ENCODE assay signal across 1 cellular context in the genomic region with DNA sequence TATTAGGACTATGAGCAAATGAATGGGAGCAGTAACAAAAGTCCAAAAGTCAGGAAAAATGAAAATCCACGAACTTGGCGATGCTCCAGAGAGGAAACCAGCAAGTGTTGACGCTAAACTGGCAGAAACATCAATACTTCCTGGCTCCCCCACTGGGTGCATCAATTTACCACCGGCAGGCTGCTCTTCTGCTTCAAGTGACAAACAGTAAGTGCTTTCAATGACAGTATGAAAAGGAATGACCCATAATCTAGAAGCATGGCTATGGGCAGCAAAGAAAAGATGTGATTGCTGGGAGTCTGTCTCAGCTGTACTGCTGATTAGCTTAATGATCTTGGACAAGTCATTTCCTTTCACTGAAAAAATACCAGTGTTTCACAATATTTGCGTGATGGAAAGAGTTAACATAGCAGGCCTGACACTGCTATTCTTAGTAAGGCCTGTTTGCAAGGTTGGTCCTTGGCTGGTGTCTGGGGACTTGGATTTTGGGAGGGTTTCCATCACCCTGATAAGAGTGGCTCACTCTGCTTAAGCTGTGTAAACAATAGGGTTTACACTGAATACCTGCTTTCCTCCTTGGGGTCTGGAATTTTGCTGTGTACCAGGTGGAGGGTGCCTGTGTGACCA.
TF ChIP-seq lines count a peak whose summit lies in the region.

No MANE protein-coding gene starts in this region.

TF ChIP-seq in GM12878, 131 proteins besides CTCF, POLR2A, EP300 and RAD21:
- TF ChIP-seq SMARCA5 (IDR thresholded peaks at IDR 0.05) (no peak), ZNF384 (IDR thresholded peaks at IDR 0.05; ENCODE audit: borderline replicate concordance, low read depth, low read length) (no peak), SP1 (IDR thresholded peaks at IDR 0.05; ENCODE audit: low read depth, low read length) (no peak)
